Comparison of ENCODE assay signal across 9 cellular contexts in the genomic region with DNA sequence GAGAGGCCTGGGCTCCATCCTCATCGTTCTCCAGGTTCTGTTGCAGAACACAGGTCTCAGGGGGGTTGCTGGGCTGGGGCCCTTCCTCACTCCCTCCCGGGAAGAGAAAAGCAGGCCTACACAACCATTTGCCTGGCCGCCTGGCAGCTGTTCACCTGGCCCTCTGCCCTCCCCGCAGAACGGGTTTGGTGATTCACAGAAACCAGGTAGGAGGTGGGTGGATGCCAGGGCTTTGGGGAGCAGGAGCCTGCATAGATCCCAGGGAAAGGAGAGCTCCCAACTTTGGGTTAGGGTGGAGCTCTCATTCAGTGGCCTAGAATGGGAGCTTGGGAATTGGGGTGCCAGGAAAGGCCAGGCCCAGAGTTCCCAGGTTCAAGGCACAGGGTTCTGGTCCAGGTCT. TPM values are rescaled to one million over a fixed set of nuclear protein-coding genes. Genes with fewer than 3 reads are reported as not detected.
A peak's percentile ranks its signal among the peaks of the same experiment; 100 is the strongest.
DNase-seq lines count a peak whose midpoint lies in the region; ATAC-seq and TF ChIP-seq lines count a peak whose summit lies in the region.
"Had no signal": no experiment of that assay in that cellular context is flagged by ENCODE, and none has a peak within 500 bp of the region (broad histone marks: within the 10 kb centered on the region; RNA-seq: fewer than 3 reads in every experiment).

No MANE protein-coding gene starts in this region.

- peaks cover 0 to 9% (median 0%) of the 10 kb centered on the region in 5 donors for H3K36me3 Mint-ChIP-seq in naive thymus-derived CD4-positive, alpha-beta T cell

- H3K9ac ChIP-seq in OCI-LY1 (ENCODE audit: low read length) = peak overlapping the region; percentile 86
- peak overlapping the region; percentile 78 to 80 for H3K9ac ChIP-seq in duodenal mucosa (ENCODE audit: low read depth in 1 of 2, low read length in 2 of 2)

- H4K20me1 ChIP-seq in OCI-LY1 (ENCODE audit: insufficient read depth, low read length) = no peaks in the 10 kb centered on the region

- H3K4me3 ChIP-seq in H7 (ENCODE audit: insufficient read depth, low read depth, low read length) = peak overlapping the region; percentile 83
- peak overlapping the region; percentile 75 for H3K4me3 ChIP-seq in OCI-LY1 (ENCODE audit: low read depth, low read length, poor library complexity, severe bottlenecking)
- peak overlapping the region; percentile 79 to 84 for H3K4me3 ChIP-seq in duodenal mucosa (ENCODE audit: low read depth in 1 of 2, low read length in 2 of 2)
- H3K4me3 ChIP-seq in naive thymus-derived CD4-positive, alpha-beta T cell (ENCODE audit: low read length) = peak overlapping the region; percentile 74

- TF ChIP-seq CTCF in OCI-LY1 (IDR thresholded peaks at IDR 0.05; ENCODE audit: low read length) = no peak

- no peaks in the 10 kb centered on the region for H3K9me3 ChIP-seq in OCI-LY1 (ENCODE audit: low read length)
- H3K9me3 ChIP-seq in duodenal mucosa (ENCODE audit: control insufficient read depth in 1 of 2, low read length in 2 of 2) = no peaks in the 10 kb centered on the region
- H3K9me3 ChIP-seq in naive thymus-derived CD4-positive, alpha-beta T cell (ENCODE audit: control insufficient read depth in 2 of 3, low read length in 3 of 3) = no peaks in the 10 kb centered on the region

- H3K9me3 Mint-ChIP-seq in naive thymus-derived CD4-positive, alpha-beta T cell = no peaks in the 10 kb centered on the region

- intact Hi-C loops in naive thymus-derived CD4-positive, alpha-beta T cell (cut with micrococcal nuclease) = no loop called here

- H3K9me2 ChIP-seq in OCI-LY1 (ENCODE audit: low read depth, low read length) = no peaks in the 10 kb centered on the region

- ATAC-seq in naive thymus-derived CD4-positive, alpha-beta T cell = no peak
- ATAC-seq in GM18519 (IDR thresholded peaks at IDR 0.05; ENCODE audit: low FRiP score, unreplicated experiment) (no peak), GM21367 (IDR thresholded peaks at IDR 0.05; ENCODE audit: unreplicated experiment) (no peak)

- no peaks in the 10 kb centered on the region for H3K36me3 ChIP-seq in H7 (replicated peaks; ENCODE audit: control insufficient read depth, insufficient read depth, low read length)
- peaks cover 7% of the 10 kb centered on the region; the same call in 1 of the 2 replicates for H3K36me3 ChIP-seq in OCI-LY1 (ENCODE audit: insufficient read depth, low read length)
- peaks cover 0 to 3% of the 10 kb centered on the region in 2 donors for H3K36me3 ChIP-seq in duodenal mucosa (ENCODE audit: control insufficient read depth in 1 of 2, insufficient read depth in 2 of 2, low read length in 2 of 2)
- H3K36me3 ChIP-seq in naive thymus-derived CD4-positive, alpha-beta T cell (ENCODE audit: control insufficient read depth in 2 of 3, insufficient read depth in 3 of 3, low read length in 3 of 3) = peaks cover 0 to 4% (median 0%) of the 10 kb centered on the region in 3 experiments

- H3K4me1 ChIP-seq in OCI-LY1 (ENCODE audit: insufficient read depth, low read length, severe bottlenecking) = peaks cover 48% of the 10 kb centered on the region
- H3K4me1 ChIP-seq in duodenal mucosa (ENCODE audit: control insufficient read depth in 1 of 2, insufficient read depth in 2 of 2, low read length in 2 of 2) = peaks cover 26 to 30% of the 10 kb centered on the region in 2 donors
- peaks cover 20 to 42% of the 10 kb centered on the region in 2 donors for H3K4me1 ChIP-seq in naive thymus-derived CD4-positive, alpha-beta T cell (ENCODE audit: control insufficient read depth in 2 of 2, insufficient read depth in 2 of 2, low read length in 2 of 2)

- POLR2A ChIA-PET in naive thymus-derived CD4-positive, alpha-beta T cell (lab: Charles Lee) = interaction anchor here (0.6 to 18.3 kb wide), 21 partner anchors 9 to 228 kb away, joined by 3 to 230 read pairs (median 11); a partner anchor contains a TSS

- H3K4me3 Mint-ChIP-seq in naive thymus-derived CD4-positive, alpha-beta T cell = peak overlapping the region; percentile 87 to 95 (median 90)

- peaks cover 8% of the 10 kb centered on the region; the same call in 1 of the 2 replicates for H3F3A ChIP-seq in OCI-LY1 (ENCODE audit: insufficient read depth, low read length)

- no peak overlapping the region for H2AFZ ChIP-seq in OCI-LY1 (ENCODE audit: low read length)

- peak overlapping the region; percentile 96 for H3K27ac ChIP-seq in OCI-LY1 (ENCODE audit: low read depth, low read length, poor library complexity, severe bottlenecking)
- peak overlapping the region; percentile 77 for H3K27ac ChIP-seq in duodenal mucosa (ENCODE audit: low read depth, low read length)
- H3K27ac ChIP-seq in naive thymus-derived CD4-positive, alpha-beta T cell (ENCODE audit: low read depth, low read length) = peak overlapping the region; percentile 94

- peaks cover 3% of the 10 kb centered on the region; the same call in 1 of the 2 replicates for H3K79me2 ChIP-seq in OCI-LY1 (ENCODE audit: insufficient read depth, low read length)

- no peaks in the 10 kb centered on the region for H3K27me3 ChIP-seq in H7 (ENCODE audit: control insufficient read depth, insufficient read depth, low read length)
- H3K27me3 ChIP-seq in OCI-LY1 (ENCODE audit: insufficient read depth, low read length) = no peaks in the 10 kb centered on the region
- H3K27me3 ChIP-seq in duodenal mucosa (ENCODE audit: control insufficient read depth in 1 of 2, insufficient read depth in 2 of 2, low read length in 2 of 2) = no peaks in the 10 kb centered on the region
- H3K27me3 ChIP-seq in naive thymus-derived CD4-positive, alpha-beta T cell (ENCODE audit: control insufficient read depth in 2 of 2, insufficient read depth in 2 of 2, low read length in 2 of 2) = no peaks in the 10 kb centered on the region

- DNase-seq in H7 (peak; percentile 61), NCI-H187 treated with DMSO at 0.1 percent for 48 hours (lab: John Stamatoyannopoulos, UW) (no peak)
- DNase-seq in naive thymus-derived CD4-positive, alpha-beta T cell = no peak
- no peak for DNase-seq in stimulated activated CD4-positive, alpha-beta T cell treated with anti-CD3 and anti-CD28 coated beads, Interleukin-1b, Interleukin-23, amount 100 ng/mL, for 48 hours

- H3K4me1 Mint-ChIP-seq in naive thymus-derived CD4-positive, alpha-beta T cell = peaks cover 23 to 44% (median 29%) of the 10 kb centered on the region in 7 donors

- CTCF ChIA-PET in naive thymus-derived CD4-positive, alpha-beta T cell (lab: Charles Lee) = interaction anchor here (0.8 to 2.8 kb wide), 9 partner anchors 14 to 66 kb away, joined by 3 to 11 read pairs (median 6); a partner anchor contains a TSS

- peaks cover 0 to 3% (median 0%) of the 10 kb centered on the region in 5 donors for H3K27me3 Mint-ChIP-seq in naive thymus-derived CD4-positive, alpha-beta T cell

- H3K27ac Mint-ChIP-seq in naive thymus-derived CD4-positive, alpha-beta T cell = peak overlapping the region; percentile 77 to 97 (median 88)

- peak overlapping the region; percentile 77 for H3K4me2 ChIP-seq in OCI-LY1 (ENCODE audit: low read length)

RNA-seq across cellular contexts. Expression of a gene that starts 1.0 kb away (rescaled TPM):
- total RNA-seq in H7 (2014; rRNA removed; shearing (Covaris generic)) = 34.9 and 51.7 TPM in 2 replicates
- total RNA-seq in naive thymus-derived CD4-positive, alpha-beta T cell = 10 to 100 TPM; 52.4 to 94.6 (median 70.6) TPM
- polyA plus RNA-seq in naive thymus-derived CD4-positive, alpha-beta T cell = 100 to 1,000 TPM; 131 to 143 TPM

RNA-seq across cellular contexts. Expression of a gene that starts 12.9 kb away (rescaled TPM):
- not detected in 2 replicates for total RNA-seq in H7 (2014; rRNA removed; shearing (Covaris generic))
- total RNA-seq in naive thymus-derived CD4-positive, alpha-beta T cell = 10 to 100 TPM in 2 of 5 experiments, 1 to 10 TPM in 3; 2.5 to 17.1 (median 3.4) TPM
- 1 to 10 TPM; 1.2 to 2.3 TPM for polyA plus RNA-seq in naive thymus-derived CD4-positive, alpha-beta T cell

RNA-seq across cellular contexts. Expression of a gene that starts 14.8 kb away (rescaled TPM):
- total RNA-seq in H7 (2014; rRNA removed; shearing (Covaris generic)) = 40.8 and 51.2 TPM in 2 replicates
- total RNA-seq in naive thymus-derived CD4-positive, alpha-beta T cell = 100 to 1,000 TPM; 107 to 156 (median 137) TPM
- 100 to 1,000 TPM; 137 to 205 TPM for polyA plus RNA-seq in naive thymus-derived CD4-positive, alpha-beta T cell

RNA-seq across cellular contexts. Expression of a gene that starts 15.5 kb away (rescaled TPM):
- total RNA-seq in H7 (2014; rRNA removed; shearing (Covaris generic)) = not detected in 2 replicates
- not detected for total RNA-seq in naive thymus-derived CD4-positive, alpha-beta T cell
- 1 to 10 TPM; 1.4 to 1.5 TPM for polyA plus RNA-seq in naive thymus-derived CD4-positive, alpha-beta T cell
- total RNA-seq: subcutaneous adipose tissue had no signal

RNA-seq across cellular contexts. Expression of a gene that starts 24.8 kb away (rescaled TPM):
- 116 and 134 TPM in 2 replicates for total RNA-seq in H7 (2014; rRNA removed; shearing (Covaris generic))
- 100 to 1,000 TPM in 1 of 5 experiments, 10 to 100 TPM in 4; 15.6 to 311 (median 28.5) TPM for total RNA-seq in naive thymus-derived CD4-positive, alpha-beta T cell
- 10 to 100 TPM; 21.3 to 40.8 TPM for polyA plus RNA-seq in naive thymus-derived CD4-positive, alpha-beta T cell
